ENCODE assay signal across 9 cellular contexts in genomic region chr17:17120716-17121115, GRCh38.
DNase-seq lines count a peak whose midpoint lies in the region; ATAC-seq and TF ChIP-seq lines count a peak whose summit lies in the region.
"Had no signal": no experiment of that assay in that cellular context is flagged by ENCODE, and none has a peak within 500 bp of the region (broad histone marks: within the 10 kb centered on the region; RNA-seq: fewer than 3 reads in every experiment).

No MANE protein-coding gene starts in this region.

- peaks cover 0 to 29% of the 10 kb centered on the region in 2 experiments; a peak in 1 of 4 replicates for H3K4me1 ChIP-seq in SK-N-SH (ENCODE audit: control insufficient read depth in 1 of 2, insufficient read depth in 2 of 2, low read depth in 1 of 2, low read length in 1 of 2)
- H3K4me1 ChIP-seq in adipocyte (ENCODE audit: control insufficient read depth, insufficient read depth, low read length), result peaks cover 29% of the 10 kb centered on the region

- peaks cover 100% of the 10 kb centered on the region for H3K79me2 ChIP-seq in SK-N-SH (ENCODE audit: insufficient read depth)

- H3K4me3 ChIP-seq in SK-N-SH (ENCODE audit: low read depth in 2 of 2, low read length in 1 of 2) (no peak overlapping the region), adipocyte (ENCODE audit: low read length) (no peak overlapping the region)
- H3K4me3 ChIP-seq: SK-N-MC had no signal

- no peaks in the 10 kb centered on the region for H3K27me3 ChIP-seq in SK-N-SH (ENCODE audit: insufficient read depth)
- no peaks in the 10 kb centered on the region for H3K27me3 ChIP-seq in adipocyte (replicated peaks; ENCODE audit: control insufficient read depth, insufficient read depth, low read length)

- DNase-seq in SK-N-SH (peak; percentile 57), adipocyte (ENCODE audit: low read depth) (peak; percentile 13), left colon (no peak)
- no peak for DNase-seq in activated CD8-positive, alpha-beta memory T cell treated with anti-CD3 and anti-CD28 coated beads for 24 hours
- DNase-seq in stimulated activated CD8-positive, alpha-beta memory T cell treated with anti-CD3 and anti-CD28 coated beads, Interleukin-4, amount 100 ng/mL, for 48 hours, result no peak

- H4K20me1 ChIP-seq in SK-N-SH (ENCODE audit: insufficient read depth), result peaks cover 95% of the 10 kb centered on the region

- H3K27ac ChIP-seq in SK-N-SH (ENCODE audit: low read depth in 2 of 2, low read length in 1 of 2) (peak overlapping the region in 1 of 2 experiments; percentile 31; a peak in 1 of 4 replicates), temporal lobe (ENCODE audit: low read depth, low read length) (peak overlapping the region; percentile 60)
- H3K27ac ChIP-seq: SK-N-MC had no signal

- ATAC-seq in SK-N-SH treated with all-trans-retinoic acid at 6 μM for 48 hours (no peak; the same call in 2 of the 3 replicates), left colon (peak; percentile 8), GM19324 (IDR thresholded peaks at IDR 0.05; ENCODE audit: low FRiP score, unreplicated experiment) (no peak)

- no peaks in the 10 kb centered on the region for H3K9me2 ChIP-seq in SK-N-SH

- no peaks in the 10 kb centered on the region for H3K9me3 ChIP-seq in SK-N-SH
- H3K9me3 ChIP-seq in adipocyte (ENCODE audit: control insufficient read depth, low read length), result no peaks in the 10 kb centered on the region

- TF ChIP-seq EP300 in SK-N-SH (IDR thresholded peaks at IDR 0.05; ENCODE audit: borderline replicate concordance in 1 of 2, low read depth in 1 of 2, low read length in 1 of 2), result no peak

- H3K4me2 ChIP-seq in SK-N-SH, result no peak overlapping the region

- no peak for TF ChIP-seq CTCF in SK-N-SH (IDR thresholded peaks at IDR 0.05)

- POLR2A ChIA-PET in SK-N-SH (lab: Yijun Ruan, JAX), result interaction anchor here (1.0 kb wide), 1 partner anchor 13 kb away, joined by 3 read pairs; no protein-coding TSS in a partner anchor

- H3F3A ChIP-seq in SK-N-SH (replicated peaks; ENCODE audit: insufficient read depth), result peaks cover 8% of the 10 kb centered on the region

- TF ChIP-seq RAD21 in SK-N-SH (IDR thresholded peaks at IDR 0.05; ENCODE audit: low read length), result no peak

- WGBS in SK-N-SH (ENCODE audit: low lambda C conversion rate), result 92% methylated on average over 3 of the region's 3 CpGs

- H3K36me3 ChIP-seq in SK-N-SH (replicated peaks in 1 of 2; ENCODE audit: control insufficient read depth in 1 of 2, insufficient read depth in 2 of 2, low read length in 1 of 2) (no peaks in the 10 kb centered on the region), adipocyte (ENCODE audit: control insufficient read depth, insufficient read depth, low read length, severe bottlenecking) (no peaks in the 10 kb centered on the region)

- intact Hi-C loops in left colon (cut with DNase I, micrococcal nuclease), result loop anchor here in 1 of 2 donors (10.0 kb wide), 1 partner anchor 116 kb away; no protein-coding TSS in a partner anchor

- H3K9ac ChIP-seq in SK-N-SH, result no peak overlapping the region
- no peak overlapping the region for H3K9ac ChIP-seq in adipocyte (ENCODE audit: low read length)

- CTCF ChIA-PET in SK-N-SH (lab: Yijun Ruan, JAX), result interaction anchor here (0.6 to 1.4 kb wide), 4 partner anchors 17 to 120 kb away, joined by 3 to 5 read pairs (median 4); no protein-coding TSS in a partner anchor

- no peak overlapping the region for H2AFZ ChIP-seq in SK-N-SH (ENCODE audit: low read depth)

TF ChIP-seq in SK-N-SH, 30 proteins besides CTCF, POLR2A, EP300 and RAD21:
- TF ChIP-seq YY1 (IDR thresholded peaks at IDR 0.05; ENCODE audit: low read depth), result no peak
- TF ChIP-seq POLR2AphosphoS5 (IDR thresholded peaks at IDR 0.05; ENCODE audit: low read depth, low read length), result no peak
- no peak for TF ChIP-seq FOXJ3 (CRISPR knock-in tag; IDR thresholded peaks at IDR 0.05)
- TF ChIP-seq, protein P1, sequence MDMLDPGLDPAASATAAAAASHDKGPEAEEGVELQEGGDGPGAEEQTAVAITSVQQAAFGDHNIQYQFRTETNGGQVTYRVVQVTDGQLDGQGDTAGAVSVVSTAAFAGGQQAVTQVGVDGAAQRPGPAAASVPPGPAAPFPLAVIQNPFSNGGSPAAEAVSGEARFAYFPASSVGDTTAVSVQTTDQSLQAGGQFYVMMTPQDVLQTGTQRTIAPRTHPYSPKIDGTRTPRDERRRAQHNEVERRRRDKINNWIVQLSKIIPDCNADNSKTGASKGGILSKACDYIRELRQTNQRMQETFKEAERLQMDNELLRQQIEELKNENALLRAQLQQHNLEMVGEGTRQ (IDR thresholded peaks at IDR 0.05; ENCODE audit: borderline replicate concordance, low read depth, low read length), result no peak
- no peak for TF ChIP-seq TCF12 (IDR thresholded peaks at IDR 0.05)
- TF ChIP-seq RXRA (IDR thresholded peaks at IDR 0.05; ENCODE audit: borderline replicate concordance, low read depth), result no peak
- TF ChIP-seq TEAD4 (IDR thresholded peaks at IDR 0.05; ENCODE audit: borderline replicate concordance, insufficient read depth), result no peak
- no peak for TF ChIP-seq RCOR1 (IDR thresholded peaks at IDR 0.05; ENCODE audit: low read length)
- no peak for TF ChIP-seq NRF1 (IDR thresholded peaks at IDR 0.05; ENCODE audit: low read depth, low read length)
TF ChIP-seq in SK-N-SH: peak in this region for 0.

TF ChIP-seq in SK-N-SH treated with all-trans-retinoic acid at 6 μM for 48 hours, 23 proteins besides CTCF, POLR2A, EP300 and RAD21 (continues in another document):
- TF ChIP-seq TCF4 (CRISPR knock-in tag; IDR thresholded peaks at IDR 0.05; ENCODE audit: borderline replicate concordance), result no peak
- TF ChIP-seq ZC3H10 (CRISPR knock-in tag; IDR thresholded peaks at IDR 0.05), result no peak
- no peak for TF ChIP-seq ZNF8 (CRISPR knock-in tag; IDR thresholded peaks at IDR 0.05)
- no peak for TF ChIP-seq TSHZ2 (CRISPR knock-in tag; IDR thresholded peaks at IDR 0.05)
- no peak for TF ChIP-seq POU6F1 (CRISPR knock-in tag; IDR thresholded peaks at IDR 0.05; ENCODE audit: borderline replicate concordance, low read depth)
- TF ChIP-seq ESRRG (CRISPR knock-in tag; IDR thresholded peaks at IDR 0.05), result no peak
- no peak for TF ChIP-seq CSDC2 (CRISPR knock-in tag; IDR thresholded peaks at IDR 0.05)
- no peak for TF ChIP-seq TOX (CRISPR knock-in tag; IDR thresholded peaks at IDR 0.05; ENCODE audit: borderline replicate concordance)
- TF ChIP-seq SNAI2 (CRISPR knock-in tag; IDR thresholded peaks at IDR 0.05), result no peak
- no peak for TF ChIP-seq OSR1 (CRISPR knock-in tag; IDR thresholded peaks at IDR 0.05)
- no peak for TF ChIP-seq ZNF70 (CRISPR knock-in tag; IDR thresholded peaks at IDR 0.05)
- no peak for TF ChIP-seq BACH2 (CRISPR knock-in tag; IDR thresholded peaks at IDR 0.05; ENCODE audit: borderline replicate concordance)
- TF ChIP-seq ZFP30 (CRISPR knock-in tag; IDR thresholded peaks at IDR 0.05), result no peak
- TF ChIP-seq CSRNP3 (CRISPR knock-in tag; IDR thresholded peaks at IDR 0.05), result no peak

Comparison
In these comparisons a context has a peak if more than half of its experiments do, and no peak if none do; other contexts are left out.
1. DNase-seq: peak in SK-N-SH (single experiment) and adipocyte (single experiment); none in left colon (0 of 2), activated CD8-positive, alpha-beta memory T cell treated with anti-CD3 and anti-CD28 coated beads for 24 hours (single experiment) and stimulated activated CD8-positive, alpha-beta memory T cell treated with anti-CD3 and anti-CD28 coated beads, Interleukin-4, amount 100 ng/mL, for 48 hours (single experiment).